13 cellular contexts compared by ENCODE assay signal in genomic region chr5:30324083-30324482, GRCh38.
"Had no signal": no experiment of that assay in that cellular context is flagged by ENCODE, and none has a peak within 500 bp of the region (broad histone marks: within the 10 kb centered on the region; RNA-seq: fewer than 3 reads in every experiment).

No MANE protein-coding gene starts in this region.

- H3K9me3 ChIP-seq: heart left ventricle, neutrophil had no signal

- H3K36me3 ChIP-seq: brain microvascular endothelial cell, heart left ventricle, neutrophil had no signal

- H3K27ac ChIP-seq: brain microvascular endothelial cell, epithelial cell of prostate, heart left ventricle, neutrophil had no signal

- H3K4me1 ChIP-seq: heart left ventricle had no signal

- FAIRE-seq: frontal cortex, islet of Langerhans had no signal

- ATAC-seq: heart left ventricle; left colon; stimulated activated effector memory CD8-positive, alpha-beta T cell treated with anti-CD3 and anti-CD28 coated beads, Interleukin-12 subunit alpha, Interleukin-12 subunit beta, amount 100 ng/mL, for 72 hours had no signal

- DNase-seq: activated CD4-positive, alpha-beta T cell treated with anti-CD3 and anti-CD28 coated beads, Interleukin-2, amount 50 U/mL, for 1 hour; activated CD8-positive, alpha-beta memory T cell treated with anti-CD3 and anti-CD28 coated beads for 24 hours; activated naive CD8-positive, alpha-beta T cell treated with anti-CD3 and anti-CD28 coated beads, Interleukin-2, amount 10 ng/mL, durations not matched to agents 7 days and 5 days; brain microvascular endothelial cell; effector memory CD4-positive, alpha-beta T cell; heart left ventricle; left colon; naive B cell had no signal

- H3K4me3 ChIP-seq: heart left ventricle had no signal

- H3K27me3 ChIP-seq: brain microvascular endothelial cell, heart left ventricle, neutrophil had no signal
